Comparison of ENCODE assay signal across 27 cellular contexts in the genomic region with DNA sequence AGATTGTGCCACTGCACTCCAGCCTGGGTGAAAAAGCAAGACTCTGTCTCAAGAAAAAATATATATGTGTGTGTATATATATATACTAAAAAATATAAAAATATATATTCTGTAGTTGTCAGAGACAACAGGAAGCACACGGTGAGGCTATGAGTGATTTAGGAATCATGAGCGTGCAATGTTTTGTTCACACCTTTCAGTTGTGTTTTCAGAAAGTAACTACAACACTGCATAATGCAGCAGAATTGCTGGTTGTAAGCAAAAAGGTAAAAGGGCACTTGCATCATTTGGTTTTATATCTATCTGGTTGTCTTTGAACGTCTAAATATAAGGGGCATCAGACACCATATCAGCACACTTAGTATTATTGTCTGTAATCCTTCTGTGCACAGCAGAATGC. TPM values are rescaled to one million over a fixed set of nuclear protein-coding genes. Genes with fewer than 3 reads are reported as not detected.
"Had no signal": no experiment of that assay in that cellular context is flagged by ENCODE, and none has a peak within 500 bp of the region (broad histone marks: within the 10 kb centered on the region; RNA-seq: fewer than 3 reads in every experiment).

No MANE protein-coding gene starts in this region.

- H3K9me3 Mint-ChIP-seq: endodermal cell; naive thymus-derived CD4-positive, alpha-beta T cell; neural crest cell; stimulated activated naive CD8-positive, alpha-beta T cell treated with anti-CD3 and anti-CD28 coated beads, Interleukin-15, amount 100 ng/mL, for 72 hours had no signal

- H3K27me3 ChIP-seq: colonic mucosa, gastrocnemius medialis, heart right ventricle, spleen, testis, tibial nerve had no signal

- DNase-seq: colonic mucosa; dermis blood vessel endothelial cell; endodermal cell; gastrocnemius medialis; heart right ventricle; hypothalamus; mammary epithelial cell; naive thymus-derived CD4-positive, alpha-beta T cell; posterior cingulate gyrus; spleen; stimulated activated CD4-positive, alpha-beta T cell treated with anti-CD3 and anti-CD28 coated beads, Interleukin-15, amount 100 ng/mL, for 24 hours; stimulated activated CD4-positive, alpha-beta T cell treated with anti-CD3 and anti-CD28 coated beads, Interleukin-1b, Interleukin-23, amount 100 ng/mL, for 48 hours; stimulated activated CD4-positive, alpha-beta T cell treated with anti-CD3 and anti-CD28 coated beads, Interleukin-4, amount 100 ng/mL, for 24 hours; stimulated activated naive B cell treated with anti-CD40 and anti-IgM and Interleukin-4, amounts not matched to agents 10 μg/mL and 1 μg/mL and 100 μg/mL, for 72 hours; stimulated activated naive CD8-positive, alpha-beta T cell treated with anti-CD3 and anti-CD28 coated beads, Interleukin-15, amount 100 ng/mL, for 72 hours; testis had no signal

- H3K36me3 ChIP-seq: colonic mucosa, gastrocnemius medialis, heart right ventricle, spleen, tibial nerve had no signal

- H3K4me1 Mint-ChIP-seq: endodermal cell, neural crest cell had no signal

- H3K4me3 ChIP-seq: colonic mucosa, gastrocnemius medialis, heart right ventricle, spleen, testis, tibial nerve had no signal

- H3K27me3 Mint-ChIP-seq: stimulated activated naive B cell treated with anti-CD40 and anti-IgM and Interleukin-4, amounts not matched to agents 10 μg/mL and 1 μg/mL and 100 μg/mL, for 72 hours; stimulated activated naive CD8-positive, alpha-beta T cell treated with anti-CD3 and anti-CD28 coated beads, Interleukin-15, amount 100 ng/mL, for 72 hours had no signal

- H3K4me1 ChIP-seq: colonic mucosa, gastrocnemius medialis, testis, tibial nerve had no signal

- H3K4me3 Mint-ChIP-seq: endodermal cell; naive thymus-derived CD4-positive, alpha-beta T cell; neural crest cell; stimulated activated naive B cell treated with anti-CD40 and anti-IgM and Interleukin-4, amounts not matched to agents 10 μg/mL and 1 μg/mL and 100 μg/mL, for 72 hours; stimulated activated naive CD8-positive, alpha-beta T cell treated with anti-CD3 and anti-CD28 coated beads, Interleukin-15, amount 100 ng/mL, for 72 hours had no signal

- H3K36me3 Mint-ChIP-seq: stimulated activated naive B cell treated with anti-CD40 and anti-IgM and Interleukin-4, amounts not matched to agents 10 μg/mL and 1 μg/mL and 100 μg/mL, for 72 hours had no signal

- ATAC-seq: gastrocnemius medialis; heart right ventricle; left lobe of liver; naive thymus-derived CD4-positive, alpha-beta T cell; sciatic nerve; stimulated activated naive B cell treated with anti-CD40 and anti-IgM and Interleukin-4, amounts not matched to agents 10 μg/mL and 1 μg/mL and 100 μg/mL, for 72 hours; stimulated activated naive CD8-positive, alpha-beta T cell treated with anti-CD3 and anti-CD28 coated beads, Interleukin-15, amount 100 ng/mL, for 72 hours had no signal

- H3K27ac Mint-ChIP-seq: endodermal cell; stimulated activated naive B cell treated with anti-CD40 and anti-IgM and Interleukin-4, amounts not matched to agents 10 μg/mL and 1 μg/mL and 100 μg/mL, for 72 hours; stimulated activated naive CD8-positive, alpha-beta T cell treated with anti-CD3 and anti-CD28 coated beads, Interleukin-15, amount 100 ng/mL, for 72 hours had no signal

- H3K9me3 ChIP-seq: colonic mucosa, gastrocnemius medialis, heart right ventricle, spleen, testis, tibial nerve had no signal

- H3K27ac ChIP-seq: colonic mucosa, gastrocnemius medialis, testis, tibial nerve had no signal

RNA-seq across cellular contexts. Expression of gene CCR3, which starts 44.7 kb away (rescaled TPM):
- total RNA-seq: colonic mucosa, dermis blood vessel endothelial cell, endodermal cell, gastrocnemius medialis, left lobe of liver, mesenteric fat pad, neural crest cell, osteocyte, pulmonary artery endothelial cell, sciatic nerve, skeletal muscle tissue, subcutaneous adipose tissue, testis, tibial nerve, urinary bladder had no signal
- polyA plus RNA-seq: esophagus; heart right ventricle; mammary epithelial cell; naive thymus-derived CD4-positive, alpha-beta T cell; urinary bladder had no signal
